Comparison of ENCODE assay signal across 8 cellular contexts in the genomic region with DNA sequence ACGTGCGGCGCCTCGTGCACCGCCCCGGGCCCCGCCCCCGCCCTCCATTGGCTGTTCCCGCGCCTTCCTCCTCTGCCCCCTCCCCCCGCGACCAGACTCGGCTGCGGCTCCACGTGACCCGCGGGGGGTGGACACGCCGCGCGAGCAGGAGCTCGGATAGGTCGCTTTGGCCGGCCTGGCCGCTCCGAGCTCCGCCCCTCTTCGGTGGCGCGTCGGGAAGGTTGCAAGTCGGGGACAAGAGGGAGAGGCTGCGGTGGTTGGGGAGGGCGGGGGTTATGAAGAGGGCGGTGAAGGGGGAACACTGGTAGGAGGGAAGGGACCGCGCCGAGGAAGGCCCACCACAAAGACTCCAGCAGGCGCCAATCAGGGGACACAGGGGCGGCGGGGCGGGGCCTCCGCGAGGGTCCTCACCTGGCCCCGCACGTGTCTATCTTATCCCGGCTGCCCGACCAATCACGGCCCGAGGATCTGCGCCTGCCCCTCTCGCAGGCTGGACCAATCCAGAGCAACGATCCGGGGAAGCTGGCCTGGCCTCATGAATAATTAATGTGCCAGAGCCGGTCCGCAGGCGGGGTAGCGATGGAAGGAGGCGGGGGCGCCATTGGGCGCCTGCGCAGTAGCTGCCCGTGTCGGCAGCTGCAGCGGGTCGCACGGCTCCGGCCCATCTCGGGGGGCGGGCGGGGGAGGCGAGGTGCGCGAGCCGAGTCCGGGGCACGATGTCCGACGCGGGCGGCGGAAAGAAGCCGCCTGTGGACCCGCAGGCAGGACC. TPM values are rescaled to one million over a fixed set of nuclear protein-coding genes. Genes with fewer than 3 reads are reported as not detected.
A peak's percentile ranks its signal among the peaks of the same experiment; 100 is the strongest.
DNase-seq lines count a peak whose midpoint lies in the region; ATAC-seq and TF ChIP-seq lines count a peak whose summit lies in the region.

A gene with protein sequence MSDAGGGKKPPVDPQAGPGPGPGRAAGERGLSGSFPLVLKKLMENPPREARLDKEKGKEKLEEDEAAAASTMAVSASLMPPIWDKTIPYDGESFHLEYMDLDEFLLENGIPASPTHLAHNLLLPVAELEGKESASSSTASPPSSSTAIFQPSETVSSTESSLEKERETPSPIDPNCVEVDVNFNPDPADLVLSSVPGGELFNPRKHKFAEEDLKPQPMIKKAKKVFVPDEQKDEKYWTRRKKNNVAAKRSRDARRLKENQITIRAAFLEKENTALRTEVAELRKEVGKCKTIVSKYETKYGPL (plus strand): TSS at position 614 of the 769 bp plus-strand sequence. CDS start 103 bp downstream, at position 717.

- peak within 1 kb of the TSS; percentile 89 to 94 (median 92) for H3K4me3 Mint-ChIP-seq in immature natural killer cell

- H4K20me1 ChIP-seq in smooth muscle cell (ENCODE audit: low read depth), result peaks cover 15% of the 10 kb centered on the region

- H3K9ac ChIP-seq in smooth muscle cell (ENCODE audit: low read depth), result peak within 1 kb of the TSS; percentile 96

- H3K79me2 ChIP-seq in smooth muscle cell (ENCODE audit: low read depth), result no peaks in the 10 kb centered on the region

- H3K9me3 ChIP-seq in smooth muscle cell (replicated peaks; ENCODE audit: low read depth), result no peaks in the 10 kb centered on the region

- H3K36me3 Mint-ChIP-seq in immature natural killer cell, result no peaks in the 10 kb centered on the region

- peak; percentile 90 for ATAC-seq in GM19023 (IDR thresholded peaks at IDR 0.05; ENCODE audit: unreplicated experiment)
- peak; percentile 80 for ATAC-seq in HG03280 (IDR thresholded peaks at IDR 0.05; ENCODE audit: unreplicated experiment)

- peak within 1 kb of the TSS; percentile 91 for H3K4me2 ChIP-seq in smooth muscle cell

- peaks cover 5 to 8% (median 8%) of the 10 kb centered on the region in 3 donors for H3K27me3 Mint-ChIP-seq in immature natural killer cell (ENCODE audit: low read depth in 3 of 3)

- H3K36me3 ChIP-seq in smooth muscle cell (ENCODE audit: low read depth), result no peaks in the 10 kb centered on the region

- peaks cover 9% of the 10 kb centered on the region for H3F3A ChIP-seq in smooth muscle cell (ENCODE audit: low read depth)

- no peaks in the 10 kb centered on the region for H3K27me3 ChIP-seq in smooth muscle cell (ENCODE audit: low read depth)

- H3K4me1 Mint-ChIP-seq in immature natural killer cell, result peaks cover 15 to 18% of the 10 kb centered on the region in 2 donors

- DNase-seq in AG08396 (ENCODE audit: low spot score) (peak; percentile 100), NCI-H345 (lab: John Stamatoyannopoulos, UW) (peak; percentile 97), immature natural killer cell (peak; percentile 97 to 98 (median 98)), smooth muscle cell (lab: John Stamatoyannopoulos, UW; ENCODE audit: unreplicated experiment) (peak; percentile 99)
- DNase-seq in activated CD4-positive, CD25-positive, alpha-beta regulatory T cell (lab: John Stamatoyannopoulos, UW), result peak; percentile 91 to 99 (median 96)
- peak; percentile 98 for DNase-seq in central memory CD4-positive, alpha-beta T cell

- peak within 1 kb of the TSS; percentile 87 for H2AFZ ChIP-seq in smooth muscle cell (ENCODE audit: low read depth)

- TF ChIP-seq CTCF in smooth muscle cell (IDR thresholded peaks at IDR 0.05; ENCODE audit: borderline replicate concordance, insufficient read depth, poor library complexity, severe bottlenecking), result no peak

- H3K4me3 ChIP-seq in smooth muscle cell, result peak within 1 kb of the TSS; percentile 90

- no peaks in the 10 kb centered on the region for H3K9me3 Mint-ChIP-seq in immature natural killer cell

- H3K4me1 ChIP-seq in smooth muscle cell (ENCODE audit: low read depth), result peaks cover 10% of the 10 kb centered on the region

- peak within 1 kb of the TSS; percentile 84 to 97 (median 93) for H3K27ac Mint-ChIP-seq in immature natural killer cell

- H3K27ac ChIP-seq in smooth muscle cell (ENCODE audit: low read depth), result peak within 1 kb of the TSS; percentile 98

- WGBS in smooth muscle cell (ENCODE audit: low lambda C conversion rate), result under 1% methylated on average over 60 of the region's 84 CpGs

RNA-seq across cellular contexts. Expression of the gene that starts here (rescaled TPM):
- 1 to 10 TPM; 1.4 to 3.8 (median 1.8) TPM for polyA plus RNA-seq in immature natural killer cell
- total RNA-seq in smooth muscle cell, result 6.4 and 7.7 TPM in 2 replicates
- polyA plus RNA-seq in smooth muscle cell, result 7.6 and 9.0 TPM in 2 replicates

Comparison
In these comparisons a context has a peak if more than half of its experiments do, and no peak if none do; other contexts are left out.
1. Peak in every context shown above with its lines: DNase-seq, ATAC-seq, H3K4me3 ChIP-seq and H3K27ac ChIP-seq.